8 cellular contexts compared by ENCODE assay signal in genomic region chr16:22297871-22298733, GRCh38. TPM values are rescaled to one million over a fixed set of nuclear protein-coding genes. Genes with fewer than 3 reads are reported as not detected.
DNase-seq lines count a peak whose midpoint lies in the region; ATAC-seq and FAIRE-seq lines count a peak whose summit lies in the region.

No MANE protein-coding gene starts in this region.

- H3K27me3 ChIP-seq in NT2/D1 (ENCODE audit: insufficient read depth, insufficient read length) (no peaks in the 10 kb centered on the region), mononuclear cell (ENCODE audit: insufficient read depth, low read length) (no peaks in the 10 kb centered on the region)

- DNase-seq in C1 segment of cervical spinal cord (lab: John Stamatoyannopoulos, UW) (peak in 12 of 14 donors; percentile 22 to 75 (median 40)), HTR-8/SVneo (ENCODE audit: insufficient read length, low spot score) (peak; percentile 78), NT2/D1 (ENCODE audit: low read depth, low spot score) (peak; percentile 54), epidermal melanocyte (ENCODE audit: insufficient read length, low spot score) (peak; percentile 88)
- DNase-seq in activated CD8-positive, alpha-beta memory T cell treated with anti-CD3 and anti-CD28 coated beads, Interleukin-2, amount 50 U/mL, for 24 hours (ENCODE audit: extremely low read depth): peak; percentile 47
- DNase-seq in stimulated activated CD8-positive, alpha-beta memory T cell treated with anti-CD3 and anti-CD28 coated beads, Interleukin-2, amount 100 ng/mL, for 1 hour (ENCODE audit: low read depth in 2 of 2): peak; percentile 31 to 46

- H3K4me3 ChIP-seq in NT2/D1 (ENCODE audit: insufficient read length, low read depth) (peak overlapping the region; percentile 96), mononuclear cell (ENCODE audit: low read length) (peak overlapping the region; percentile 90)

- peak overlapping the region; percentile 98 for H3K9ac ChIP-seq in NT2/D1 (ENCODE audit: insufficient read length, low read depth)

- H3K9me3 ChIP-seq in NT2/D1 (ENCODE audit: insufficient read depth, low read length) (no peaks in the 10 kb centered on the region), mononuclear cell (ENCODE audit: low read depth, low read length) (no peaks in the 10 kb centered on the region)

- peaks cover 41% of the 10 kb centered on the region for H3K36me3 ChIP-seq in NT2/D1 (ENCODE audit: insufficient read depth, insufficient read length, low read length)

- H3K4me1 ChIP-seq in NT2/D1 (ENCODE audit: insufficient read depth, insufficient read length) (peaks cover 2% of the 10 kb centered on the region), mononuclear cell (ENCODE audit: insufficient read depth, low read length) (peaks cover 38% of the 10 kb centered on the region)

- ATAC-seq in GM19455 (IDR thresholded peaks at IDR 0.05; ENCODE audit: unreplicated experiment): peak; percentile 15

- no peak for FAIRE-seq in HTR-8/SVneo (lab: Jason Lieb, UNC)

RNA-seq across cellular contexts. Expression of gene POLR3E, which starts 0.9 kb away (rescaled TPM):
- total RNA-seq in mononuclear cell: 112 TPM

Comparison
In these comparisons a context has a peak if more than half of its experiments do, and no peak if none do; other contexts are left out.
1. Peak in every context shown above with its lines: DNase-seq, ATAC-seq and H3K4me3 ChIP-seq.